Comparison of ENCODE assay signal across 27 cellular contexts in genomic region chr15:44181410-44181809, GRCh38. TPM values are rescaled to one million over a fixed set of nuclear protein-coding genes. Genes with fewer than 3 reads are reported as not detected.
DNase-seq lines count a peak whose midpoint lies in the region; ATAC-seq, FAIRE-seq and TF ChIP-seq lines count a peak whose summit lies in the region.
"Had no signal": no experiment of that assay in that cellular context is flagged by ENCODE, and none has a peak within 500 bp of the region (broad histone marks: within the 10 kb centered on the region; RNA-seq: fewer than 3 reads in every experiment).

No MANE protein-coding gene starts in this region.

- POLR2A ChIA-PET in K562 (lab: Yijun Ruan, JAX) (no interaction called here), Caco-2 (lab: Charles Lee) (no interaction called here)

- WGBS in K562 (ENCODE audit: insufficient coverage, low coverage, missing lambda C conversion rate): 0% methylated on average over 2 of the region's 2 CpGs

- no peaks in the 10 kb centered on the region for H3K9me3 Mint-ChIP-seq in Caco-2 (ENCODE audit: unreplicated experiment)
- H3K9me3 Mint-ChIP-seq: CD4-positive, alpha-beta T cell; CD8-positive, alpha-beta memory T cell had no signal

- H3K27me3 ChIP-seq in K562 (ENCODE audit: control insufficient read depth in 2 of 2, insufficient read depth in 2 of 2, low read length in 2 of 2): peaks cover 10 to 14% of the 10 kb centered on the region in 2 experiments; a peak in 4 of 5 replicates
- no peaks in the 10 kb centered on the region for H3K27me3 ChIP-seq in Caco-2 (replicated peaks; ENCODE audit: control insufficient read depth, insufficient read depth, low read length)
- H3K27me3 ChIP-seq: BE2C; BLaER1 treated with 17β-estradiol and CSF1 and Interleukin-3, amounts not matched to agents 10 nM and 100 nM had no signal

- CTCF ChIA-PET in K562 (lab: Yijun Ruan, JAX; ENCODE audit: low intra/inter-chr PET ratio) (no interaction called here), Caco-2 (lab: Charles Lee) (no interaction called here)

- BruUV-seq in K562 (replicated peaks; lab: Mats Ljungman, UMichigan) (no TSS peak), Caco-2 (replicated peaks; lab: Mats Ljungman, UMichigan) (no TSS peak)

- H3K4me1 Mint-ChIP-seq in Caco-2 (ENCODE audit: low read depth, unreplicated experiment): peaks cover 13% of the 10 kb centered on the region
- H3K4me1 Mint-ChIP-seq: CD14-positive monocyte; CD8-positive, alpha-beta memory T cell had no signal

- no peak for FAIRE-seq in K562 (lab: Jason Lieb, UNC)
- FAIRE-seq: A549, GM12892, GM19239, H1 had no signal

- H3K36me3 Mint-ChIP-seq in Caco-2 (ENCODE audit: insufficient read depth, unreplicated experiment): no peaks in the 10 kb centered on the region
- H3K36me3 Mint-ChIP-seq: CD14-positive monocyte had no signal

- H4K20me1 ChIP-seq in K562 (replicated peaks; ENCODE audit: control insufficient read depth, insufficient read depth, low read length): no peaks in the 10 kb centered on the region
- H4K20me1 ChIP-seq: BLaER1 treated with 17β-estradiol and CSF1 and Interleukin-3, amounts not matched to agents 10 nM and 100 nM had no signal

- H2AFZ ChIP-seq in K562 (ENCODE audit: low read depth, low read length): no peak overlapping the region
- H2AFZ ChIP-seq: GM23248 had no signal

- H3K9me3 ChIP-seq in K562 (replicated peaks; ENCODE audit: control insufficient read depth, insufficient read depth, low read depth, low read length) (no peaks in the 10 kb centered on the region), Caco-2 (no peaks in the 10 kb centered on the region)
- H3K9me3 ChIP-seq: A549; BE2C; BLaER1 treated with 17β-estradiol and CSF1 and Interleukin-3, amounts not matched to agents 10 nM and 100 nM had no signal

- H3K4me3 ChIP-seq in NB4 (ENCODE audit: low read depth, low read length) (no peak overlapping the region), K562 (no peak overlapping the region), Caco-2 (ENCODE audit: low read depth, low read length) (no peak overlapping the region)
- H3K4me3 ChIP-seq: A549; BLaER1 treated with 17β-estradiol and CSF1 and Interleukin-3, amounts not matched to agents 10 nM and 100 nM; GM23248 had no signal

- no peaks in the 10 kb centered on the region for H3K36me3 ChIP-seq in K562 (ENCODE audit: control insufficient read depth, insufficient read depth, low read length)
- no peaks in the 10 kb centered on the region for H3K36me3 ChIP-seq in Caco-2 (ENCODE audit: control insufficient read depth, insufficient read depth, low read length)
- H3K36me3 ChIP-seq: BE2C; BLaER1 treated with 17β-estradiol and CSF1 and Interleukin-3, amounts not matched to agents 10 nM and 100 nM had no signal

- TF ChIP-seq RAD21 in K562 (CRISPR knock-in tag; conservative IDR thresholded peaks at IDR 0.05 in 1 of 2, IDR thresholded peaks at IDR 0.05 in 1 of 2): no peak

- TF ChIP-seq POLR2A in NB4 (IDR thresholded peaks at IDR 0.05; ENCODE audit: extremely low read depth, insufficient read length) (no peak), K562 (conservative IDR thresholded peaks at IDR 0.05) (no peak)

- H3K9ac ChIP-seq in K562 (ENCODE audit: insufficient read depth in 1 of 2, low read depth in 2 of 2, low read length in 2 of 2): no peak overlapping the region
- H3K9ac ChIP-seq: BLaER1 treated with 17β-estradiol and CSF1 and Interleukin-3, amounts not matched to agents 10 nM and 100 nM; GM23248 had no signal

- no peaks in the 10 kb centered on the region for H3K79me2 ChIP-seq in K562 (ENCODE audit: control insufficient read depth, insufficient read depth, low read length)

- no peaks in the 10 kb centered on the region for H3K27me3 Mint-ChIP-seq in Caco-2 (ENCODE audit: insufficient read depth, unreplicated experiment)

- no peak for TF ChIP-seq CTCF in NB4 (IDR thresholded peaks at IDR 0.05; ENCODE audit: low read depth, low read length)
- TF ChIP-seq CTCF in K562 (IDR thresholded peaks at IDR 0.05 in 2 of 3, conservative IDR thresholded peaks at IDR 0.05 in 1 of 3; ENCODE audit: insufficient read depth in 2 of 3, low read depth in 1 of 3, low read length in 3 of 3): no peak
- TF ChIP-seq CTCF in Caco-2 (IDR thresholded peaks at IDR 0.05; ENCODE audit: insufficient read depth in 1 of 2, low read depth in 1 of 2, low read length in 1 of 2, severe bottlenecking in 1 of 2, unreplicated experiment in 1 of 2): no peak
- no peak for TF ChIP-seq CTCF in GM10266 (IDR thresholded peaks at IDR 0.05; ENCODE audit: control insufficient read depth, insufficient read depth, low read depth, missing control alignments)

- peak; percentile 4 for DNase-seq in NB4 (ENCODE audit: low read depth)
- no peak for DNase-seq in K562 (ENCODE audit: extremely low read depth in 1 of 4, low spot score in 3 of 4)
- peak; percentile 8 to 28 for DNase-seq in left colon
- no peak for DNase-seq in Caco-2
- no peak for DNase-seq in iPS-NIHi11 (ENCODE audit: low spot score)
- DNase-seq in NCI-H82 treated with DMSO at 0.1 percent for 48 hours (lab: John Stamatoyannopoulos, UW; ENCODE audit: unreplicated experiment): no peak
- DNase-seq in GM10266 (ENCODE audit: extremely low spot score): no peak
- DNase-seq: 8988T; ACHN; AML-193; BE2C; Calu3; CD4-positive, alpha-beta T cell; CD8-positive, alpha-beta memory T cell; DMS53; DMS79 treated with DMSO at 0.1 percent for 48 hours; GF-D8; GM23248; H7; HCEC 1CT had no signal

- H3K27ac Mint-ChIP-seq in Caco-2 (ENCODE audit: unreplicated experiment): no peak overlapping the region
- H3K27ac Mint-ChIP-seq: CD14-positive monocyte; CD4-positive, alpha-beta T cell; CD8-positive, alpha-beta memory T cell had no signal

- no peak overlapping the region for H3K4me2 ChIP-seq in K562 (ENCODE audit: insufficient read depth, low read length)
- H3K4me2 ChIP-seq: A549; BLaER1 treated with 17β-estradiol and CSF1 and Interleukin-3, amounts not matched to agents 10 nM and 100 nM had no signal

- TF ChIP-seq EP300 in K562 (IDR thresholded peaks at IDR 0.05; ENCODE audit: low read length): no peak

- no peak overlapping the region for H3K4me3 Mint-ChIP-seq in Caco-2 (ENCODE audit: unreplicated experiment)
- H3K4me3 Mint-ChIP-seq: CD14-positive monocyte; CD4-positive, alpha-beta T cell; CD8-positive, alpha-beta memory T cell had no signal

- in situ Hi-C loops in K562 (cut with MboI): no loop called here

- no peak overlapping the region for H3K27ac ChIP-seq in K562 (ENCODE audit: extremely low read depth, low read depth, low read length)
- H3K27ac ChIP-seq: A549; BLaER1 treated with 17β-estradiol and CSF1 and Interleukin-3, amounts not matched to agents 10 nM and 100 nM; GM23248 had no signal

- no peak for ATAC-seq in K562
- ATAC-seq in left colon: peak; percentile 98
- ATAC-seq: A549 had no signal

- intact Hi-C loops in K562 (cut with micrococcal nuclease) (no loop called here), left colon (cut with DNase I, micrococcal nuclease) (no loop called here), Caco-2 (cut with micrococcal nuclease; ENCODE audit: unreplicated experiment) (no loop called here)

- H3K4me1 ChIP-seq in K562 (replicated peaks in 1 of 2; ENCODE audit: control insufficient read depth in 2 of 2, insufficient read depth in 2 of 2, low read length in 2 of 2) (no peaks in the 10 kb centered on the region), Caco-2 (no peaks in the 10 kb centered on the region)
- H3K4me1 ChIP-seq: A549; BE2C; BLaER1 treated with 17β-estradiol and CSF1 and Interleukin-3, amounts not matched to agents 10 nM and 100 nM had no signal

- H3K9me1 ChIP-seq in K562 (ENCODE audit: control insufficient read depth, insufficient read depth, low read length): no peaks in the 10 kb centered on the region

TF ChIP-seq in K562, 482 proteins besides CTCF, POLR2A, EP300 and RAD21:
- no peak for TF ChIP-seq BACH1 (tag; IDR thresholded peaks at IDR 0.05)
- TF ChIP-seq CEBPB (tag; IDR thresholded peaks at IDR 0.05): 0 out of 2 replicates have a peak, but pooled peaks have one; percentile 14
- no peak for TF ChIP-seq ZNF785 (CRISPR knock-in tag; IDR thresholded peaks at IDR 0.05)

RNA-seq across cellular contexts. Expression of gene FRMD5, which starts 13.7 kb away (rescaled TPM):
- total RNA-seq in K562 (2011; cell fraction: chromatin; rRNA removed; ENCODE audit: low replicate concordance): 0.09 TPM in 1 of 2 replicates, not detected in the other
- total RNA-seq in K562 (2011; cell fraction: nucleolus; rRNA removed): under 0.01 TPM in 1 of 2 replicates, not detected in the other
- 0.07 TPM in 1 of 2 replicates, not detected in the other for total RNA-seq in K562 (2011; cell fraction: nucleoplasm; rRNA removed)
- total RNA-seq in K562 (2014; rRNA removed) (0.29 TPM in 1 of 2 replicates, not detected in the other), K562 (2014; rRNA removed; fragmentation: Illumina TruSeq; extraction: Trizol) (not detected in 2 replicates), K562 (2015; rRNA removed; fragmentation: Illumina TruSeq; extraction: Trizol) (not detected in 2 replicates), K562 (2021) (not detected in 2 replicates), left colon (1 to 10 TPM; 1.6 to 2.0 TPM), Caco-2 (2022) (17.4 and 19.5 TPM in 2 replicates)
- polyA plus RNA-seq in K562 (2011; rRNA removed) (not detected in 2 replicates), K562 (2014; fragmentation: Illumina TruSeq; extraction: Trizol) (not detected in 2 replicates), K562 (2014; fragmentation: Nextera tagmentation; extraction: Ambion mirVana) (under 1 TPM; 0.13 to 0.38 TPM), K562 (2014; rRNA removed) (not detected in 2 replicates)
- not detected in 2 replicates for polyA plus RNA-seq in K562 (2011; cell fraction: cytosol; rRNA removed)
- polyA plus RNA-seq in K562 (2011; cell fraction: nucleus; rRNA removed): not detected in 2 replicates
- polyA plus RNA-seq in K562 (2012): 0.08 and 0.25 TPM in 2 replicates
- polyA minus RNA-seq in K562 (2011; rRNA and poly(A)+ RNA removed): not detected in 2 replicates
- not detected in 2 replicates for polyA minus RNA-seq in K562 (2011; cell fraction: cytosol; rRNA and poly(A)+ RNA removed)
- not detected in 2 replicates for polyA minus RNA-seq in K562 (2011; cell fraction: nucleus; rRNA and poly(A)+ RNA removed)
- total RNA-seq: CD4-positive, alpha-beta T cell; G401 had no signal
- polyA plus RNA-seq: CD14-positive monocyte had no signal

Comparison
In these comparisons a context has a peak if more than half of its experiments do, and no peak if none do; other contexts are left out.
1. DNase-seq: peak in NB4 (single experiment) and left colon (2 of 2); none in K562 (0 of 4), Caco-2 (0 of 2), iPS-NIHi11 (single experiment), NCI-H82 treated with DMSO at 0.1 percent for 48 hours (single experiment) and GM10266 (single experiment).